Comparison of ENCODE assay signal across 33 cellular contexts in the genomic region with DNA sequence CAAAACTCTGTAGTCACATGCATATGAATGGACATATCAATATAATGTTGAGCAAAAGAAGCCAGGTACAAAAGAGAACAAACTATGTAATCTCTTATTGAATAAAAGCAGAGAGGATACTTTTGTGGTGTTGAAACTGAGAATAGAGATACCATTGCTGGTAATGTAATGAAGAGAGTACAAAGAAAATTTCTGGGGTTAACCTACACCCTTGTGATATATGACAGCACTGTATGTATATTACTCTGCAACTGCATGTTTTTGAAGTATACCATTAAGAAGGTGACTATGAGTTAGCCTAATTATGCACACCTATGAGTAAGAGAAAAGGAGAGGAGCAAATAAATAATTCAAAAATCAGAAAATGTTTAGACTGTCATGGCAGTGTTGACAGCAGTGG.
"Had no signal": no experiment of that assay in that cellular context is flagged by ENCODE, and none has a peak within 500 bp of the region (broad histone marks: within the 10 kb centered on the region; RNA-seq: fewer than 3 reads in every experiment).

No MANE protein-coding gene starts in this region.

- DNase-seq: MG63, MM.1S, NCI-H1048, NCI-H1092, NCI-H1092 treated with DMSO at 0.1 percent for 48 hours, NCI-H1105, NCI-H1105 treated with DMSO at 0.1 percent for 48 hours, NCI-H1417, NCI-H1417 treated with DMSO at 0.1 percent for 48 hours, NCI-H1436, NCI-H1436 treated with DMSO at 0.1 percent for 48 hours, NCI-H146, NCI-H1694, NCI-H1694 treated with DMSO at 0.1 percent for 48 hours, NCI-H187, NCI-H187 treated with DMSO at 0.1 percent for 48 hours, NCI-H1930, NCI-H2029, NCI-H2029 treated with DMSO at 0.1 percent for 48 hours, NCI-H2081, NCI-H2081 treated with DMSO at 0.1 percent for 48 hours, NCI-H2107, NCI-H2171, NCI-H2171 treated with DMSO at 0.1 percent for 48 hours, NCI-H2227 treated with DMSO at 0.1 percent for 48 hours, NCI-H226, NCI-H345, NCI-H446, NCI-H446 treated with DMSO at 0.1 percent for 48 hours, NCI-H510A, NCI-H510A treated with DMSO at 0.1 percent for 48 hours, NCI-H524, NCI-H524 treated with DMSO at 0.1 percent for 48 hours had no signal

- H3K27me3 ChIP-seq: MG63 had no signal

- H3K36me3 ChIP-seq: MG63 had no signal

- H3K9me3 ChIP-seq: MG63 had no signal

- H3K4me3 ChIP-seq: MG63 had no signal
